In the genomic region with DNA sequence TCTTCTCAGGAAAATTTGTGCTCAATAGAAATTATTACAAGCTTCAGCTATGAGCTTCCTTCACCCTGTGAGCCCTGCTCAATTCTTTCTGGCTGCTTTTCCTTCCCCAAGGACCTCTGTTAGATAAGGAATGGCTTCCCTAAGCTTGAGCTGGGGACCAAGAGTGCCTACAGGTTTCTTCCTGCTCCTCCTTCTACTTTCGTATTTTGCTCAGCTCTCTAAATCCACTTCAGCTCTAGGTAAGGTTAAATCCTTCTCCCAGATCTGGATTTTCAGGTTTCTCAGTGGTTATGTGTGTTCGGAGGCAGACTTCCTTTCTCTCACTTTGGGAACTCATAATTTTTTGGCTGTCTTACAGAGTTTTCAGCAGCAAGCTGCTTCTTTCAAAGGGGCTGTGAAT, we compare ENCODE assay signal across 17 cellular contexts. TPM values are rescaled to one million over a fixed set of nuclear protein-coding genes. Genes with fewer than 3 reads are reported as not detected.
DNase-seq lines count a peak whose midpoint lies in the region; ATAC-seq and TF ChIP-seq lines count a peak whose summit lies in the region.
"Had no signal": no experiment of that assay in that cellular context is flagged by ENCODE, and none has a peak within 500 bp of the region (broad histone marks: within the 10 kb centered on the region; RNA-seq: fewer than 3 reads in every experiment).

No MANE protein-coding gene starts in this region.

- intact Hi-C loops in upper lobe of right lung (cut with DNase I), result no loop called here
- intact Hi-C loops in aorta (cut with DNase I), result loop anchor here (10.0 kb wide), 2 partner anchors 50 to 620 kb away; a partner anchor contains a TSS

- H3K4me1 ChIP-seq in upper lobe of right lung (no peaks in the 10 kb centered on the region), aorta (ENCODE audit: control insufficient read depth in 1 of 2, insufficient read depth in 2 of 2, low read length in 2 of 2) (peaks cover 0 to 1% of the 10 kb centered on the region in 2 donors)
- H3K4me1 ChIP-seq: A549 had no signal

- H3K4me3 ChIP-seq in upper lobe of right lung (no peak overlapping the region), aorta (ENCODE audit: low read length in 2 of 2) (no peak overlapping the region)
- H3K4me3 ChIP-seq: A549 had no signal

- peak overlapping the region in 2 of 3 experiments; percentile 51 to 75 for H3K27ac Mint-ChIP-seq in nephron
- H3K27ac Mint-ChIP-seq: CD4-positive, alpha-beta memory T cell; H9 had no signal

- TF ChIP-seq CTCF in nephron (IDR thresholded peaks at IDR 0.05; ENCODE audit: unreplicated experiment in 3 of 3), result no peak
- no peak for TF ChIP-seq CTCF in upper lobe of right lung (IDR thresholded peaks at IDR 0.05)

- H3K27me3 Mint-ChIP-seq in nephron (ENCODE audit: low read depth), result no peaks in the 10 kb centered on the region

- H3K27me3 ChIP-seq in upper lobe of right lung (no peaks in the 10 kb centered on the region), aorta (ENCODE audit: control insufficient read depth in 1 of 2, insufficient read depth in 2 of 2, low read length in 1 of 2) (no peaks in the 10 kb centered on the region)

- H3K9me3 ChIP-seq in upper lobe of right lung (no peaks in the 10 kb centered on the region), aorta (ENCODE audit: control insufficient read depth, low read length) (no peaks in the 10 kb centered on the region)
- H3K9me3 ChIP-seq: A549 had no signal

- no peak overlapping the region for H3K27ac ChIP-seq in upper lobe of right lung
- peak overlapping the region in 1 of 2 donors; percentile 50 for H3K27ac ChIP-seq in aorta (ENCODE audit: low read depth in 1 of 2, low read length in 2 of 2)
- H3K27ac ChIP-seq: 22Rv1, A549, C4-2B had no signal

- WGBS in aorta, 2 donors, result 8 to 26% methylated on average over 2 of the region's 2 CpGs

- H3K4me3 Mint-ChIP-seq in nephron, result no peak overlapping the region
- H3K4me3 Mint-ChIP-seq: CD4-positive, alpha-beta memory T cell; H9 had no signal

- H3K4me1 Mint-ChIP-seq in nephron, result peaks cover 32% of the 10 kb centered on the region

- no peaks in the 10 kb centered on the region for H3K36me3 ChIP-seq in upper lobe of right lung
- H3K36me3 ChIP-seq in aorta (ENCODE audit: control insufficient read depth in 1 of 2, insufficient read depth in 2 of 2, low read length in 1 of 2), result no peaks in the 10 kb centered on the region

- DNase-seq in DMS79 treated with DMSO at 0.1 percent for 48 hours (lab: John Stamatoyannopoulos, UW), result peak; percentile 1
- DNase-seq in DMS79 (lab: John Stamatoyannopoulos, UW), result no peak
- DNase-seq in upper lobe of right lung, result no peak
- DNase-seq in aorta, result no peak
- DNase-seq in activated CD4-positive, alpha-beta T cell treated with anti-CD3 and anti-CD28 coated beads, Interleukin-2, amount 50 U/mL, for 1 hour, result no peak
- DNase-seq in left lobe of liver (ENCODE audit: low spot score), result no peak
- DNase-seq: AML-193; CD4-positive, alpha-beta memory T cell; DMS153; H9 had no signal

- no peaks in the 10 kb centered on the region for H3K36me3 Mint-ChIP-seq in nephron (ENCODE audit: low read depth)
- H3K36me3 Mint-ChIP-seq: CD4-positive, alpha-beta memory T cell had no signal

- ATAC-seq in esophagus mucosa (peak; percentile 23), upper lobe of right lung (peak; percentile 61), aorta (ENCODE audit: low FRiP score) (no peak), left lobe of liver (no peak)
- ATAC-seq: A549 had no signal

- peaks cover 22% of the 10 kb centered on the region for H3K9me3 Mint-ChIP-seq in nephron

RNA-seq across cellular contexts. Expression of a gene that starts 21.9 kb away (rescaled TPM):
- 0.20 TPM for total RNA-seq in esophagus mucosa
- 1.4 TPM for total RNA-seq in upper lobe of right lung
- 1 to 10 TPM; 3.1 to 4.8 TPM for total RNA-seq in aorta
- 1 to 10 TPM in 1 of 2 donors, under 1 TPM in 1; 0.88 to 1.6 TPM for polyA plus RNA-seq in aorta
- 0.13 TPM for total RNA-seq in left lobe of liver
- total RNA-seq: HT-29 had no signal
- polyA plus RNA-seq: A549, BJ had no signal

Comparison
In these comparisons a context has a peak if more than half of its experiments do, and no peak if none do; other contexts are left out.
1. ATAC-seq: peak in esophagus mucosa (single experiment) and upper lobe of right lung (single experiment); none in aorta (single experiment) and left lobe of liver (single experiment).